In the genomic region with DNA sequence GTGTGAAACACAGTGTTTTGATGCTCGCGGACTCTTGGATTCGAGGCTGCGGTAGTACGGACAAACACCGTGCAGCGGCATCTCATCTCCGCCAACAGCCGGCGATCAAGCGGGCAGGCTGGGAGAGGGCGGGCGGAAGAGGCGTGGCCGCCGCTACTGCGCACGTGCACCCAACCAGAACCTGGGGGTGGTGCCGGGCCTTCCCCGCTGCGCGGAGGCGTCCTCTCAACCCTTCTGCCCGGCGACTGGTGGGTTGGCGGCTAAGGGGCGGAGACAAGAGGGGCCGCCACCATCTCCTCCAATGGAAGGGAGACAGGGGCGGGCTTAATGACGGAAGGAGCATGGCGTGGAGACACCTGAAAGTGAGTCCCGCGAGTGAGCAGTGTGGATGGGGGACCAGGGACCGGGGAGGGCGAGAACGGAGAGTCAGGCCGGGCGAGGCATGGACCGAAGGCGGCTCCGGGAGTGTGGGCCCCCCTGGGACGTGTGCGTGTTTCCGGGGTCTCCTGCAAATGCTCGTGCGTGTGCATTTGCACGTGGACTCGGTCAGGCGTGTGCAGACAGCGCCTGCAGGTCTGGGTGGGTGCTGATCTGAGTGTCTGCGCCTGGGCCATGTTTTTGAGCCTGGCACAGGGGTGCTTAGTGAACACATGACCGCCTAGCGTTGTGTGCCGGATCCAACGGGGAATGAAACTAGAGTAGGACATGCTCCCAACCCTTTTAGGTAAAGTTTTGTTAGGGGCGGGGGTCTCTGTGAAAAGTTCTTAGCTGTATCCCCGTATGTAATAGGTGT, we compare ENCODE assay signal across 1 cellular context.
TF ChIP-seq lines count a peak whose summit lies in the region.

A gene (plus strand): TSS at position 321 of the 793 bp plus-strand sequence. CDS start 21 bp downstream, at position 342.

TF ChIP-seq in HepG2, 621 proteins besides CTCF, POLR2A, EP300 and RAD21 (continued from another document and continues in another):
- TF ChIP-seq DPF2 (CRISPR knock-in tag; IDR thresholded peaks at IDR 0.05; ENCODE audit: borderline replicate concordance, low read depth) (0 out of 2 replicates have a peak, but pooled peaks have one; percentile 45), HCFC1 (IDR thresholded peaks at IDR 0.05; ENCODE audit: low read depth, low read length) (0 out of 2 replicates have a peak, but pooled peaks have one; percentile 18), HNRNPUL1 (IDR thresholded peaks at IDR 0.05; ENCODE audit: low read depth, low read length) (no peak), ZNF792 (CRISPR knock-in tag; IDR thresholded peaks at IDR 0.05) (no peak), ZNF773 (CRISPR knock-in tag; IDR thresholded peaks at IDR 0.05; ENCODE audit: borderline replicate concordance) (no peak), ZSCAN12 (CRISPR knock-in tag; IDR thresholded peaks at IDR 0.05) (no peak), NFRKB (IDR thresholded peaks at IDR 0.05) (peak; percentile 42; the same call in 1 of the 2 replicates), STAT5B (CRISPR knock-in tag; IDR thresholded peaks at IDR 0.05) (no peak), ZNF446 (CRISPR knock-in tag; IDR thresholded peaks at IDR 0.05) (peak; percentile 36; the same call in 1 of the 2 replicates), ZNF660 (CRISPR knock-in tag; IDR thresholded peaks at IDR 0.05; ENCODE audit: borderline replicate concordance, low read depth) (no peak), ZBTB7A (CRISPR knock-in tag; IDR thresholded peaks at IDR 0.05) (no peak), ZNF605 (CRISPR knock-in tag; IDR thresholded peaks at IDR 0.05) (0 out of 2 replicates have a peak, but pooled peaks have one; percentile 72), ZNF274 (CRISPR knock-in tag; IDR thresholded peaks at IDR 0.05) (peak; percentile 70), ATM (IDR thresholded peaks at IDR 0.05; ENCODE audit: borderline replicate concordance) (no peak), ZNF230 (CRISPR knock-in tag; IDR thresholded peaks at IDR 0.05) (peak; percentile 66; the same call in 1 of the 2 replicates), ZNF850 (CRISPR knock-in tag; conservative IDR thresholded peaks at IDR 0.05) (no peak), RORA (CRISPR knock-in tag; IDR thresholded peaks at IDR 0.05) (no peak), RFX1 (IDR thresholded peaks at IDR 0.05) (no peak), ZEB1 (IDR thresholded peaks at IDR 0.05; ENCODE audit: insufficient replicate concordance, low read depth) (no peak), ZNF263 (CRISPR knock-in tag; IDR thresholded peaks at IDR 0.05) (peak; percentile 52; the same call in 1 of the 2 replicates), ZSCAN30 (CRISPR knock-in tag; IDR thresholded peaks at IDR 0.05) (no peak), TARDBP (CRISPR knock-in tag; IDR thresholded peaks at IDR 0.05) (peak; percentile 73; the same call in 1 of the 2 replicates), ZNF614 (CRISPR knock-in tag; IDR thresholded peaks at IDR 0.05; ENCODE audit: borderline replicate concordance) (no peak), SUZ12 (IDR thresholded peaks at IDR 0.05; ENCODE audit: low read depth, low read length) (no peak), ZBTB8A (CRISPR knock-in tag; IDR thresholded peaks at IDR 0.05; ENCODE audit: borderline replicate concordance, low read depth) (0 out of 2 replicates have a peak, but pooled peaks have one; percentile 38), ZMYM4 (CRISPR knock-in tag; IDR thresholded peaks at IDR 0.05) (peak; percentile 93), KAT8 (CRISPR knock-in tag; IDR thresholded peaks at IDR 0.05) (peak; percentile 89), ZNF451 (CRISPR knock-in tag; IDR thresholded peaks at IDR 0.05) (peak; percentile 90), HNRNPLL (IDR thresholded peaks at IDR 0.05; ENCODE audit: low read depth, low read length, poor library complexity, severe bottlenecking) (peak; percentile 93), FIP1L1 (IDR thresholded peaks at IDR 0.05; ENCODE audit: borderline replicate concordance, insufficient read depth, low read depth, low read length) (0 out of 2 replicates have a peak, but pooled peaks have one; percentile 69), ZNF652 (CRISPR knock-in tag; IDR thresholded peaks at IDR 0.05; ENCODE audit: borderline replicate concordance, low read depth) (no peak), ZFP36L2 (CRISPR knock-in tag; IDR thresholded peaks at IDR 0.05) (no peak)
- TF ChIP-seq, protein P1, sequence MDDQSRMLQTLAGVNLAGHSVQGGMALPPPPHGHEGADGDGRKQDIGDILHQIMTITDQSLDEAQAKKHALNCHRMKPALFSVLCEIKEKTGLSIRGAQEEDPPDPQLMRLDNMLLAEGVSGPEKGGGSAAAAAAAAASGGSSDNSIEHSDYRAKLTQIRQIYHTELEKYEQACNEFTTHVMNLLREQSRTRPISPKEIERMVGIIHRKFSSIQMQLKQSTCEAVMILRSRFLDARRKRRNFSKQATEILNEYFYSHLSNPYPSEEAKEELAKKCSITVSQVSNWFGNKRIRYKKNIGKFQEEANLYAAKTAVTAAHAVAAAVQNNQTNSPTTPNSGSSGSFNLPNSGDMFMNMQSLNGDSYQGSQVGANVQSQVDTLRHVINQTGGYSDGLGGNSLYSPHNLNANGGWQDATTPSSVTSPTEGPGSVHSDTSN (CRISPR knock-in tag; IDR thresholded peaks at IDR 0.05; ENCODE audit: borderline replicate concordance) = no peak
- TF ChIP-seq, protein P2, sequence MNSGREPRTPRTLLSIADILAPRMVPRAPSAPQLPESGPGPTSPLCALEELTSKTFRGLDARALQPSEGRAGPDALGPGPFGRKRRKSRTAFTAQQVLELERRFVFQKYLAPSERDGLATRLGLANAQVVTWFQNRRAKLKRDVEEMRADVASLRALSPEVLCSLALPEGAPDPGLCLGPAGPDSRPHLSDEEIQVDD (CRISPR knock-in tag; IDR thresholded peaks at IDR 0.05; ENCODE audit: borderline replicate concordance) = no peak
- TF ChIP-seq, protein P3, sequence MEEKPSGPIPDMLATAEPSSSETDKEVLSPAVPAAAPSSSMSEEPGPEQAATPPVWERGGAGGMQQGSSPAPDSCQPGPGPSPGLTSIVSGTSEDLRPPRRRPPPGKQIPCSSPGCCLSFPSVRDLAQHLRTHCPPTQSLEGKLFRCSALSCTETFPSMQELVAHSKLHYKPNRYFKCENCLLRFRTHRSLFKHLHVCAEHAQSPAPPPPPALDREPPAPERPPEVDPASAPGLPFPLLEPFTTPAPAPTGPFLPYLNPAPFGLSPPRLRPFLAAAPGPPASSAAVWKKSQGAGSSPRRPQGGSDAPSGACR (CRISPR knock-in tag; IDR thresholded peaks at IDR 0.05) = 0 out of 2 replicates have a peak, but pooled peaks have one; percentile 71
- TF ChIP-seq, protein P4, sequence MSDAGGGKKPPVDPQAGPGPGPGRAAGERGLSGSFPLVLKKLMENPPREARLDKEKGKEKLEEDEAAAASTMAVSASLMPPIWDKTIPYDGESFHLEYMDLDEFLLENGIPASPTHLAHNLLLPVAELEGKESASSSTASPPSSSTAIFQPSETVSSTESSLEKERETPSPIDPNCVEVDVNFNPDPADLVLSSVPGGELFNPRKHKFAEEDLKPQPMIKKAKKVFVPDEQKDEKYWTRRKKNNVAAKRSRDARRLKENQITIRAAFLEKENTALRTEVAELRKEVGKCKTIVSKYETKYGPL (CRISPR knock-in tag; IDR thresholded peaks at IDR 0.05) = no peak
- TF ChIP-seq, protein P5, sequence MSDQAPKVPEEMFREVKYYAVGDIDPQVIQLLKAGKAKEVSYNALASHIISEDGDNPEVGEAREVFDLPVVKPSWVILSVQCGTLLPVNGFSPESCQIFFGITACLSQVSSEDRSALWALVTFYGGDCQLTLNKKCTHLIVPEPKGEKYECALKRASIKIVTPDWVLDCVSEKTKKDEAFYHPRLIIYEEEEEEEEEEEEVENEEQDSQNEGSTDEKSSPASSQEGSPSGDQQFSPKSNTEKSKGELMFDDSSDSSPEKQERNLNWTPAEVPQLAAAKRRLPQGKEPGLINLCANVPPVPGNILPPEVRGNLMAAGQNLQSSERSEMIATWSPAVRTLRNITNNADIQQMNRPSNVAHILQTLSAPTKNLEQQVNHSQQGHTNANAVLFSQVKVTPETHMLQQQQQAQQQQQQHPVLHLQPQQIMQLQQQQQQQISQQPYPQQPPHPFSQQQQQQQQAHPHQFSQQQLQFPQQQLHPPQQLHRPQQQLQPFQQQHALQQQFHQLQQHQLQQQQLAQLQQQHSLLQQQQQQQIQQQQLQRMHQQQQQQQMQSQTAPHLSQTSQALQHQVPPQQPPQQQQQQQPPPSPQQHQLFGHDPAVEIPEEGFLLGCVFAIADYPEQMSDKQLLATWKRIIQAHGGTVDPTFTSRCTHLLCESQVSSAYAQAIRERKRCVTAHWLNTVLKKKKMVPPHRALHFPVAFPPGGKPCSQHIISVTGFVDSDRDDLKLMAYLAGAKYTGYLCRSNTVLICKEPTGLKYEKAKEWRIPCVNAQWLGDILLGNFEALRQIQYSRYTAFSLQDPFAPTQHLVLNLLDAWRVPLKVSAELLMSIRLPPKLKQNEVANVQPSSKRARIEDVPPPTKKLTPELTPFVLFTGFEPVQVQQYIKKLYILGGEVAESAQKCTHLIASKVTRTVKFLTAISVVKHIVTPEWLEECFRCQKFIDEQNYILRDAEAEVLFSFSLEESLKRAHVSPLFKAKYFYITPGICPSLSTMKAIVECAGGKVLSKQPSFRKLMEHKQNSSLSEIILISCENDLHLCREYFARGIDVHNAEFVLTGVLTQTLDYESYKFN (CRISPR knock-in tag; conservative IDR thresholded peaks at IDR 0.05) = peak; percentile 60
- TF ChIP-seq, protein P6, sequence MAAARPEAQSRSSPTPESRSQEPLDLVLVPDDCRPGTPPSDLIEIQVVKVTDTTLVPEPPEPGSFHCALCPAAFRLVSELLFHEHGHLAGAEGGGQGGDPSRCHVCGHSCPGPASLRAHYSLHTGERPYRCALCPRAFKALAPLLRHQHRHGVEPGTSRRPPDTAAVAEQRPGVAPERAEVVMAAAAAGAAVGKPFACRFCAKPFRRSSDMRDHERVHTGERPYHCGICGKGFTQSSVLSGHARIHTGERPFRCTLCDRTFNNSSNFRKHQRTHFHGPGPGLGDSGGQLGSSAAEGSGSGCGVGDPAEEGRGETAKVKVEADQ (CRISPR knock-in tag; IDR thresholded peaks at IDR 0.05; ENCODE audit: borderline replicate concordance) = no peak
- TF ChIP-seq, protein P7, sequence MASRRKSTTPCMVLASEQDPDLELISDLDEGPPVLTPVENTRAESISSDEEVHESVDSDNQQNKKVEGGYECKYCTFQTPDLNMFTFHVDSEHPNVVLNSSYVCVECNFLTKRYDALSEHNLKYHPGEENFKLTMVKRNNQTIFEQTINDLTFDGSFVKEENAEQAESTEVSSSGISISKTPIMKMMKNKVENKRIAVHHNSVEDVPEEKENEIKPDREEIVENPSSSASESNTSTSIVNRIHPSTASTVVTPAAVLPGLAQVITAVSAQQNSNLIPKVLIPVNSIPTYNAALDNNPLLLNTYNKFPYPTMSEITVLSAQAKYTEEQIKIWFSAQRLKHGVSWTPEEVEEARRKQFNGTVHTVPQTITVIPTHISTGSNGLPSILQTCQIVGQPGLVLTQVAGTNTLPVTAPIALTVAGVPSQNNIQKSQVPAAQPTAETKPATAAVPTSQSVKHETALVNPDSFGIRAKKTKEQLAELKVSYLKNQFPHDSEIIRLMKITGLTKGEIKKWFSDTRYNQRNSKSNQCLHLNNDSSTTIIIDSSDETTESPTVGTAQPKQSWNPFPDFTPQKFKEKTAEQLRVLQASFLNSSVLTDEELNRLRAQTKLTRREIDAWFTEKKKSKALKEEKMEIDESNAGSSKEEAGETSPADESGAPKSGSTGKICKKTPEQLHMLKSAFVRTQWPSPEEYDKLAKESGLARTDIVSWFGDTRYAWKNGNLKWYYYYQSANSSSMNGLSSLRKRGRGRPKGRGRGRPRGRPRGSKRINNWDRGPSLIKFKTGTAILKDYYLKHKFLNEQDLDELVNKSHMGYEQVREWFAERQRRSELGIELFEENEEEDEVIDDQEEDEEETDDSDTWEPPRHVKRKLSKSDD (CRISPR knock-in tag; IDR thresholded peaks at IDR 0.05; ENCODE audit: low read depth) = peak; percentile 87; the same call in 1 of the 2 replicates
- TF ChIP-seq, protein P8, sequence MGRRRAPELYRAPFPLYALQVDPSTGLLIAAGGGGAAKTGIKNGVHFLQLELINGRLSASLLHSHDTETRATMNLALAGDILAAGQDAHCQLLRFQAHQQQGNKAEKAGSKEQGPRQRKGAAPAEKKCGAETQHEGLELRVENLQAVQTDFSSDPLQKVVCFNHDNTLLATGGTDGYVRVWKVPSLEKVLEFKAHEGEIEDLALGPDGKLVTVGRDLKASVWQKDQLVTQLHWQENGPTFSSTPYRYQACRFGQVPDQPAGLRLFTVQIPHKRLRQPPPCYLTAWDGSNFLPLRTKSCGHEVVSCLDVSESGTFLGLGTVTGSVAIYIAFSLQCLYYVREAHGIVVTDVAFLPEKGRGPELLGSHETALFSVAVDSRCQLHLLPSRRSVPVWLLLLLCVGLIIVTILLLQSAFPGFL (CRISPR knock-in tag; IDR thresholded peaks at IDR 0.05) = no peak
- TF ChIP-seq, protein P9, sequence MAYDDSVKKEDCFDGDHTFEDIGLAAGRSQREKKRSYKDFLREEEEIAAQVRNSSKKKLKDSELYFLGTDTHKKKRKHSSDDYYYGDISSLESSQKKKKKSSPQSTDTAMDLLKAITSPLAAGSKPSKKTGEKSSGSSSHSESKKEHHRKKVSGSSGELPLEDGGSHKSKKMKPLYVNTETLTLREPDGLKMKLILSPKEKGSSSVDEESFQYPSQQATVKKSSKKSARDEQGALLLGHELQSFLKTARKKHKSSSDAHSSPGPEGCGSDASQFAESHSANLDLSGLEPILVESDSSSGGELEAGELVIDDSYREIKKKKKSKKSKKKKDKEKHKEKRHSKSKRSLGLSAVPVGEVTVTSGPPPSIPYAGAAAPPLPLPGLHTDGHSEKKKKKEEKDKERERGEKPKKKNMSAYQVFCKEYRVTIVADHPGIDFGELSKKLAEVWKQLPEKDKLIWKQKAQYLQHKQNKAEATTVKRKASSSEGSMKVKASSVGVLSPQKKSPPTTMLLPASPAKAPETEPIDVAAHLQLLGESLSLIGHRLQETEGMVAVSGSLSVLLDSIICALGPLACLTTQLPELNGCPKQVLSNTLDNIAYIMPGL (CRISPR knock-in tag; IDR thresholded peaks at IDR 0.05; ENCODE audit: borderline replicate concordance in 1 of 2, low read depth in 1 of 2) = peak; percentile 64 to 81; a peak in 2 of 4 replicates
- TF ChIP-seq, protein P10, sequence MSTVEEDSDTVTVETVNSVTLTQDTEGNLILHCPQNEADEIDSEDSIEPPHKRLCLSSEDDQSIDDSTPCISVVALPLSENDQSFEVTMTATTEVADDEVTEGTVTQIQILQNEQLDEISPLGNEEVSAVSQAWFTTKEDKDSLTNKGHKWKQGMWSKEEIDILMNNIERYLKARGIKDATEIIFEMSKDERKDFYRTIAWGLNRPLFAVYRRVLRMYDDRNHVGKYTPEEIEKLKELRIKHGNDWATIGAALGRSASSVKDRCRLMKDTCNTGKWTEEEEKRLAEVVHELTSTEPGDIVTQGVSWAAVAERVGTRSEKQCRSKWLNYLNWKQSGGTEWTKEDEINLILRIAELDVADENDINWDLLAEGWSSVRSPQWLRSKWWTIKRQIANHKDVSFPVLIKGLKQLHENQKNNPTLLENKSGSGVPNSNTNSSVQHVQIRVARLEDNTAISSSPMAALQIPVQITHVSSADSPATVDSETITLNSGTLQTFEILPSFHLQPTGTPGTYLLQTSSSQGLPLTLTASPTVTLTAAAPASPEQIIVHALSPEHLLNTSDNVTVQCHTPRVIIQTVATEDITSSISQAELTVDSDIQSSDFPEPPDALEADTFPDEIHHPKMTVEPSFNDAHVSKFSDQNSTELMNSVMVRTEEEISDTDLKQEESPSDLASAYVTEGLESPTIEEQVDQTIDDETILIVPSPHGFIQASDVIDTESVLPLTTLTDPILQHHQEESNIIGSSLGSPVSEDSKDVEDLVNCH (CRISPR knock-in tag; IDR thresholded peaks at IDR 0.05) = no peak
